Comparison of ENCODE assay signal across 11 cellular contexts in genomic region chr3:129974451-129975331, GRCh38. TPM values are rescaled to one million over a fixed set of nuclear protein-coding genes. Genes with fewer than 3 reads are reported as not detected.
DNase-seq lines count a peak whose midpoint lies in the region; ATAC-seq and TF ChIP-seq lines count a peak whose summit lies in the region.
"Had no signal": no experiment of that assay in that cellular context is flagged by ENCODE, and none has a peak within 500 bp of the region (broad histone marks: within the 10 kb centered on the region; RNA-seq: fewer than 3 reads in every experiment).

TRH (plus strand) TSS chr3:129974720; CDS start chr3:129975817, 1,097 bp downstream.

- H3K27ac Mint-ChIP-seq in activated CD8-positive, alpha-beta T cell treated with anti-CD3 and anti-CD28 coated beads for 36 hours: no peak within 1 kb of the TSS
- H3K27ac Mint-ChIP-seq in activated CD8-positive, alpha-beta T cell treated with anti-CD3 and anti-CD28 coated beads, Interleukin-2, amount 10 ng/mL, durations not matched to agents 7 days and 5 days: no peak within 1 kb of the TSS
- H3K27ac Mint-ChIP-seq in activated naive CD8-positive, alpha-beta T cell treated with anti-CD3 and anti-CD28 coated beads for 36 hours: no peak within 1 kb of the TSS
- H3K27ac Mint-ChIP-seq in stimulated activated naive CD8-positive, alpha-beta T cell treated with anti-CD3 and anti-CD28 coated beads, Interleukin-15, Interleukin-2, amounts not matched to agents 100 ng/mL and 50 ng/mL, for 24 hours: no peak within 1 kb of the TSS

- ATAC-seq in activated CD8-positive, alpha-beta T cell treated with anti-CD3 and anti-CD28 coated beads for 36 hours: no peak
- ATAC-seq in activated CD8-positive, alpha-beta T cell treated with anti-CD3 and anti-CD28 coated beads, Interleukin-2, amount 10 ng/mL, durations not matched to agents 7 days and 5 days: no peak
- no peak for ATAC-seq in GM19397 (IDR thresholded peaks at IDR 0.05; ENCODE audit: unreplicated experiment)

- peak within 1 kb of the TSS; percentile 53 for H3K4me3 Mint-ChIP-seq in activated CD8-positive, alpha-beta T cell treated with anti-CD3 and anti-CD28 coated beads for 36 hours
- no peak within 1 kb of the TSS for H3K4me3 Mint-ChIP-seq in activated CD8-positive, alpha-beta T cell treated with anti-CD3 and anti-CD28 coated beads, Interleukin-2, amount 10 ng/mL, durations not matched to agents 7 days and 5 days
- H3K4me3 Mint-ChIP-seq in activated naive CD8-positive, alpha-beta T cell treated with anti-CD3 and anti-CD28 coated beads for 36 hours: peak within 1 kb of the TSS; percentile 60
- peak within 1 kb of the TSS; percentile 73 for H3K4me3 Mint-ChIP-seq in stimulated activated naive CD8-positive, alpha-beta T cell treated with anti-CD3 and anti-CD28 coated beads, Interleukin-15, Interleukin-2, amounts not matched to agents 100 ng/mL and 50 ng/mL, for 24 hours

- intact Hi-C loops in activated CD8-positive, alpha-beta T cell treated with anti-CD3 and anti-CD28 coated beads for 36 hours (cut with micrococcal nuclease): no loop called here

- no peak for TF ChIP-seq CTCF in activated CD8-positive, alpha-beta T cell treated with anti-CD3 and anti-CD28 coated beads for 36 hours (IDR thresholded peaks at IDR 0.05)

- H3K36me3 Mint-ChIP-seq in activated CD8-positive, alpha-beta T cell treated with anti-CD3 and anti-CD28 coated beads for 36 hours (ENCODE audit: low read depth): no peaks in the 10 kb centered on the region
- H3K36me3 Mint-ChIP-seq in activated CD8-positive, alpha-beta T cell treated with anti-CD3 and anti-CD28 coated beads, Interleukin-2, amount 10 ng/mL, durations not matched to agents 7 days and 5 days (ENCODE audit: low read depth): no peaks in the 10 kb centered on the region
- H3K36me3 Mint-ChIP-seq in activated naive CD8-positive, alpha-beta T cell treated with anti-CD3 and anti-CD28 coated beads for 36 hours: peaks cover 1% of the 10 kb centered on the region
- H3K36me3 Mint-ChIP-seq in stimulated activated naive CD8-positive, alpha-beta T cell treated with anti-CD3 and anti-CD28 coated beads, Interleukin-15, Interleukin-2, amounts not matched to agents 100 ng/mL and 50 ng/mL, for 24 hours (ENCODE audit: low read depth): no peaks in the 10 kb centered on the region

- H3K27me3 Mint-ChIP-seq in activated CD8-positive, alpha-beta T cell treated with anti-CD3 and anti-CD28 coated beads for 36 hours: peaks cover 43% of the 10 kb centered on the region
- peaks cover 57% of the 10 kb centered on the region for H3K27me3 Mint-ChIP-seq in activated CD8-positive, alpha-beta T cell treated with anti-CD3 and anti-CD28 coated beads, Interleukin-2, amount 10 ng/mL, durations not matched to agents 7 days and 5 days (ENCODE audit: low read depth)
- H3K27me3 Mint-ChIP-seq in activated naive CD8-positive, alpha-beta T cell treated with anti-CD3 and anti-CD28 coated beads for 36 hours: peaks cover 58% of the 10 kb centered on the region
- H3K27me3 Mint-ChIP-seq in stimulated activated naive CD8-positive, alpha-beta T cell treated with anti-CD3 and anti-CD28 coated beads, Interleukin-15, Interleukin-2, amounts not matched to agents 100 ng/mL and 50 ng/mL, for 24 hours: peaks cover 45% of the 10 kb centered on the region

- CTCF ChIA-PET in activated CD8-positive, alpha-beta T cell treated with anti-CD3 and anti-CD28 coated beads for 36 hours (lab: Charles Lee): interaction anchor here (1.4 kb wide), 1 partner anchor 33 kb away, joined by 5 read pairs; no protein-coding TSS in a partner anchor
- CTCF ChIA-PET in activated CD8-positive, alpha-beta T cell treated with anti-CD3 and anti-CD28 coated beads, Interleukin-2, amount 10 ng/mL, durations not matched to agents 7 days and 5 days (lab: Charles Lee): interaction anchor here (0.8 kb wide), 1 partner anchor 24 kb away, joined by 3 read pairs; no protein-coding TSS in a partner anchor

- peaks cover 7% of the 10 kb centered on the region for H3K4me1 Mint-ChIP-seq in activated CD8-positive, alpha-beta T cell treated with anti-CD3 and anti-CD28 coated beads for 36 hours (ENCODE audit: low read depth)
- peaks cover 4% of the 10 kb centered on the region for H3K4me1 Mint-ChIP-seq in activated CD8-positive, alpha-beta T cell treated with anti-CD3 and anti-CD28 coated beads, Interleukin-2, amount 10 ng/mL, durations not matched to agents 7 days and 5 days (ENCODE audit: low read depth)
- H3K4me1 Mint-ChIP-seq in activated naive CD8-positive, alpha-beta T cell treated with anti-CD3 and anti-CD28 coated beads for 36 hours: peaks cover 4% of the 10 kb centered on the region
- H3K4me1 Mint-ChIP-seq in stimulated activated naive CD8-positive, alpha-beta T cell treated with anti-CD3 and anti-CD28 coated beads, Interleukin-15, Interleukin-2, amounts not matched to agents 100 ng/mL and 50 ng/mL, for 24 hours (ENCODE audit: low read depth): peaks cover 9% of the 10 kb centered on the region

- peak; percentile 7 for DNase-seq in activated CD8-positive, alpha-beta T cell treated with anti-CD3 and anti-CD28 coated beads for 36 hours
- no peak for DNase-seq in activated CD8-positive, alpha-beta T cell treated with anti-CD3 and anti-CD28 coated beads, Interleukin-2, amount 10 ng/mL, durations not matched to agents 7 days and 5 days
- DNase-seq in activated naive CD8-positive, alpha-beta T cell treated with anti-CD3 and anti-CD28 coated beads for 36 hours: no peak
- DNase-seq in left kidney (ENCODE audit: low read depth, low spot score): peak; percentile 50
- DNase-seq in RPMI8226: no peak
- DNase-seq in LoVo (ENCODE audit: low spot score): no peak
- DNase-seq: occipital lobe, PC-9 had no signal

- H3K9me3 Mint-ChIP-seq in activated CD8-positive, alpha-beta T cell treated with anti-CD3 and anti-CD28 coated beads for 36 hours: no peaks in the 10 kb centered on the region
- no peaks in the 10 kb centered on the region for H3K9me3 Mint-ChIP-seq in activated CD8-positive, alpha-beta T cell treated with anti-CD3 and anti-CD28 coated beads, Interleukin-2, amount 10 ng/mL, durations not matched to agents 7 days and 5 days (ENCODE audit: insufficient read depth)
- H3K9me3 Mint-ChIP-seq in activated naive CD8-positive, alpha-beta T cell treated with anti-CD3 and anti-CD28 coated beads for 36 hours: no peaks in the 10 kb centered on the region
- no peaks in the 10 kb centered on the region for H3K9me3 Mint-ChIP-seq in stimulated activated naive CD8-positive, alpha-beta T cell treated with anti-CD3 and anti-CD28 coated beads, Interleukin-15, Interleukin-2, amounts not matched to agents 100 ng/mL and 50 ng/mL, for 24 hours

- POLR2A ChIA-PET in activated CD8-positive, alpha-beta T cell treated with anti-CD3 and anti-CD28 coated beads for 36 hours (lab: Charles Lee): no interaction called here
- POLR2A ChIA-PET in activated CD8-positive, alpha-beta T cell treated with anti-CD3 and anti-CD28 coated beads, Interleukin-2, amount 10 ng/mL, durations not matched to agents 7 days and 5 days (lab: Charles Lee): no interaction called here

RNA-seq across cellular contexts. Expression of gene TRH, which starts in this region (rescaled TPM):
- total RNA-seq in activated CD8-positive, alpha-beta T cell treated with anti-CD3 and anti-CD28 coated beads for 36 hours: not detected
- not detected for total RNA-seq in activated CD8-positive, alpha-beta T cell treated with anti-CD3 and anti-CD28 coated beads, Interleukin-2, amount 10 ng/mL, durations not matched to agents 7 days and 5 days
- total RNA-seq in activated naive CD8-positive, alpha-beta T cell treated with anti-CD3 and anti-CD28 coated beads for 36 hours: not detected
- total RNA-seq: fibroblast of lung, PC-9 had no signal

Comparison
In these comparisons a context has a peak if more than half of its experiments do, and no peak if none do; other contexts are left out.
1. Peak in DNase-seq in activated CD8-positive, alpha-beta T cell treated with anti-CD3 and anti-CD28 coated beads for 36 hours; RNA of the gene not detected or under 1 TPM.